In genomic region chr1:111706921-111707320, GRCh38 we compare ENCODE assay signal across 21 cellular contexts. TPM values are rescaled to one million over a fixed set of nuclear protein-coding genes. Genes with fewer than 3 reads are reported as not detected.
DNase-seq lines count a peak whose midpoint lies in the region; ATAC-seq and TF ChIP-seq lines count a peak whose summit lies in the region.
"Had no signal": no experiment of that assay in that cellular context is flagged by ENCODE, and none has a peak within 500 bp of the region (broad histone marks: within the 10 kb centered on the region; RNA-seq: fewer than 3 reads in every experiment).

No MANE protein-coding gene starts in this region.

- H3K36me3 Mint-ChIP-seq in activated T-cell treated with anti-CD3 and anti-CD28 coated beads, Interleukin-2, amount 50 U/mL, for 24 hours (ENCODE audit: low read depth), result peaks cover 93% of the 10 kb centered on the region
- H3K36me3 Mint-ChIP-seq in activated T-cell treated with anti-CD3 and anti-CD28 coated beads, Interleukin-2, amount 50 U/mL, for 4 hours (ENCODE audit: insufficient read depth), result peaks cover 38% of the 10 kb centered on the region

- H3K27me3 ChIP-seq in vagina, result no peaks in the 10 kb centered on the region
- H3K27me3 ChIP-seq: brain microvascular endothelial cell had no signal

- CTCF ChIA-PET in HEK293T (lab: Yijun Ruan, JAX), result no interaction called here

- TF ChIP-seq CTCF in WI38 (IDR thresholded peaks at IDR 0.05; ENCODE audit: low read depth, low read length) (no peak), fibroblast of mammary gland (conservative IDR thresholded peaks at IDR 0.05; ENCODE audit: control insufficient read depth, insufficient read depth, low read depth, low read length) (no peak), vagina (IDR thresholded peaks at IDR 0.05) (no peak)

- no peak for ATAC-seq in activated T-cell treated with anti-CD3 and anti-CD28 coated beads, Interleukin-2, amount 50 U/mL, for 4 hours
- ATAC-seq: activated naive CD4-positive, alpha-beta T cell treated with anti-CD3 and anti-CD28 coated beads, Interleukin-2, amount 50 U/mL, for 72 hours had no signal

- H3K4me1 ChIP-seq in vagina, result peaks cover 19% of the 10 kb centered on the region
- H3K4me1 ChIP-seq: prostate gland had no signal

- peak overlapping the region; percentile 84 for H3K27ac Mint-ChIP-seq in activated T-cell treated with anti-CD3 and anti-CD28 coated beads, Interleukin-2, amount 50 U/mL, for 24 hours
- H3K27ac Mint-ChIP-seq: activated naive CD4-positive, alpha-beta T cell treated with anti-CD3 and anti-CD28 coated beads, Interleukin-2, amount 50 U/mL, for 72 hours; nephron had no signal

- peaks cover 0 to 59% of the 10 kb centered on the region in 2 donors for H3K36me3 ChIP-seq in vagina
- H3K36me3 ChIP-seq: brain microvascular endothelial cell, prostate gland had no signal

- no peak for DNase-seq in activated T-cell treated with anti-CD3 and anti-CD28 coated beads, Interleukin-2, amount 50 U/mL, for 24 hours
- no peak for DNase-seq in activated T-cell treated with anti-CD3 and anti-CD28 coated beads, Interleukin-2, amount 50 U/mL, for 4 hours
- peak; percentile 13 for DNase-seq in fibroblast of mammary gland (ENCODE audit: low read depth)
- no peak for DNase-seq in vagina (ENCODE audit: extremely low spot score in 2 of 2)
- DNase-seq in HUDEP-2 (lab: John Stamatoyannopoulos, UW; ENCODE audit: unreplicated experiment in 76 of 76), result no peak
- DNase-seq in stimulated activated CD4-positive, alpha-beta T cell treated with anti-CD3 and anti-CD28 coated beads, Interleukin-12 subunit alpha, Interleukin-12 subunit beta, amount 100 ng/mL, for 4 hours, result no peak
- no peak for DNase-seq in HEK293T (ENCODE audit: extremely low spot score)
- DNase-seq: ACHN; activated CD4-positive, alpha-beta T cell treated with anti-CD3 and anti-CD28 coated beads for 4 hours; brain microvascular endothelial cell; cortex of kidney; foreskin melanocyte; NCI-H226; SK-N-SH; stimulated activated CD4-positive, alpha-beta T cell treated with anti-CD3 and anti-CD28 coated beads, Interleukin-4, amount 100 ng/mL, for 24 hours had no signal

- peak overlapping the region; percentile 21 for H3K4me3 ChIP-seq in WI38 (ENCODE audit: low read depth, low read length)
- no peak overlapping the region for H3K4me3 ChIP-seq in fibroblast of mammary gland (ENCODE audit: control insufficient read depth, low read depth, low read length)
- no peak overlapping the region for H3K4me3 ChIP-seq in vagina
- H3K4me3 ChIP-seq: prostate gland had no signal

- H3K9me3 Mint-ChIP-seq in activated T-cell treated with anti-CD3 and anti-CD28 coated beads, Interleukin-2, amount 50 U/mL, for 24 hours, result no peaks in the 10 kb centered on the region
- no peaks in the 10 kb centered on the region for H3K9me3 Mint-ChIP-seq in activated T-cell treated with anti-CD3 and anti-CD28 coated beads, Interleukin-2, amount 50 U/mL, for 4 hours
- H3K9me3 Mint-ChIP-seq: activated naive CD4-positive, alpha-beta T cell treated with anti-CD3 and anti-CD28 coated beads, Interleukin-2, amount 50 U/mL, for 72 hours; CD14-positive monocyte; IgD-negative memory B cell; nephron had no signal

- POLR2A ChIA-PET in HEK293T (lab: Yijun Ruan, JAX), result no interaction called here

- H3K4me3 Mint-ChIP-seq in activated T-cell treated with anti-CD3 and anti-CD28 coated beads, Interleukin-2, amount 50 U/mL, for 24 hours, result no peak overlapping the region
- H3K4me3 Mint-ChIP-seq in activated T-cell treated with anti-CD3 and anti-CD28 coated beads, Interleukin-2, amount 50 U/mL, for 4 hours, result no peak overlapping the region
- H3K4me3 Mint-ChIP-seq: CD14-positive monocyte, IgD-negative memory B cell, nephron had no signal

- H3K27ac ChIP-seq in vagina, result peak overlapping the region; percentile 11
- H3K27ac ChIP-seq: prostate gland had no signal

- TF ChIP-seq POLR2A in vagina (IDR thresholded peaks at IDR 0.05), result no peak

- intact Hi-C loops in vagina (cut with DNase I), result no loop called here

- no peaks in the 10 kb centered on the region for H3K9me3 ChIP-seq in vagina
- H3K9me3 ChIP-seq: prostate gland, SK-N-SH had no signal

- H3K4me1 Mint-ChIP-seq in activated T-cell treated with anti-CD3 and anti-CD28 coated beads, Interleukin-2, amount 50 U/mL, for 24 hours (ENCODE audit: low read depth), result peaks cover 44% of the 10 kb centered on the region
- H3K4me1 Mint-ChIP-seq in activated T-cell treated with anti-CD3 and anti-CD28 coated beads, Interleukin-2, amount 50 U/mL, for 4 hours (ENCODE audit: low read depth), result peaks cover 21% of the 10 kb centered on the region
- H3K4me1 Mint-ChIP-seq: nephron had no signal

- H3K27me3 Mint-ChIP-seq in activated T-cell treated with anti-CD3 and anti-CD28 coated beads, Interleukin-2, amount 50 U/mL, for 24 hours, result no peaks in the 10 kb centered on the region
- no peaks in the 10 kb centered on the region for H3K27me3 Mint-ChIP-seq in activated T-cell treated with anti-CD3 and anti-CD28 coated beads, Interleukin-2, amount 50 U/mL, for 4 hours (ENCODE audit: low read depth)
- H3K27me3 Mint-ChIP-seq: IgD-negative memory B cell had no signal

TF ChIP-seq in HEK293T, 16 proteins besides CTCF, POLR2A, EP300 and RAD21:
- TF ChIP-seq FOXM1 (IDR thresholded peaks at IDR 0.05; ENCODE audit: borderline replicate concordance) (no peak), TARDBP (IDR thresholded peaks at IDR 0.05) (no peak), L3MBTL2 (conservative IDR thresholded peaks at IDR 0.05) (no peak), FOXK2 (IDR thresholded peaks at IDR 0.05) (no peak), ELF4 (IDR thresholded peaks at IDR 0.05) (no peak), ZNF384 (IDR thresholded peaks at IDR 0.05) (no peak), FOXA1 (IDR thresholded peaks at IDR 0.05) (no peak), CTBP1 (IDR thresholded peaks at IDR 0.05; ENCODE audit: borderline replicate concordance) (no peak), SP1 (IDR thresholded peaks at IDR 0.05) (no peak), NFRKB (IDR thresholded peaks at IDR 0.05) (no peak), LEF1 (IDR thresholded peaks at IDR 0.05; ENCODE audit: borderline replicate concordance) (no peak), SUZ12 (IDR thresholded peaks at IDR 0.05) (no peak), BHLHE40 (IDR thresholded peaks at IDR 0.05; ENCODE audit: borderline replicate concordance) (no peak), HDGF (IDR thresholded peaks at IDR 0.05; ENCODE audit: borderline replicate concordance) (no peak), ARNT (IDR thresholded peaks at IDR 0.05) (no peak), PKNOX1 (IDR thresholded peaks at IDR 0.05) (no peak)

RNA-seq across cellular contexts. Expression of gene INKA2, which starts 32.3 kb away (rescaled TPM):
- total RNA-seq in activated T-cell treated with anti-CD3 and anti-CD28 coated beads, Interleukin-2, amount 50 U/mL, for 4 hours, result under 1 TPM; 0.25 to 0.82 (median 0.76) TPM
- 6.1 TPM for total RNA-seq in vagina

RNA-seq across cellular contexts. Expression of gene DDX20, which starts 48.8 kb away (rescaled TPM):
- total RNA-seq in activated T-cell treated with anti-CD3 and anti-CD28 coated beads, Interleukin-2, amount 50 U/mL, for 4 hours, result 10 to 100 TPM; 22.0 to 26.0 (median 24.1) TPM
- total RNA-seq in vagina, result 16.2 TPM
